8 cellular contexts compared by ENCODE assay signal in the genomic region with DNA sequence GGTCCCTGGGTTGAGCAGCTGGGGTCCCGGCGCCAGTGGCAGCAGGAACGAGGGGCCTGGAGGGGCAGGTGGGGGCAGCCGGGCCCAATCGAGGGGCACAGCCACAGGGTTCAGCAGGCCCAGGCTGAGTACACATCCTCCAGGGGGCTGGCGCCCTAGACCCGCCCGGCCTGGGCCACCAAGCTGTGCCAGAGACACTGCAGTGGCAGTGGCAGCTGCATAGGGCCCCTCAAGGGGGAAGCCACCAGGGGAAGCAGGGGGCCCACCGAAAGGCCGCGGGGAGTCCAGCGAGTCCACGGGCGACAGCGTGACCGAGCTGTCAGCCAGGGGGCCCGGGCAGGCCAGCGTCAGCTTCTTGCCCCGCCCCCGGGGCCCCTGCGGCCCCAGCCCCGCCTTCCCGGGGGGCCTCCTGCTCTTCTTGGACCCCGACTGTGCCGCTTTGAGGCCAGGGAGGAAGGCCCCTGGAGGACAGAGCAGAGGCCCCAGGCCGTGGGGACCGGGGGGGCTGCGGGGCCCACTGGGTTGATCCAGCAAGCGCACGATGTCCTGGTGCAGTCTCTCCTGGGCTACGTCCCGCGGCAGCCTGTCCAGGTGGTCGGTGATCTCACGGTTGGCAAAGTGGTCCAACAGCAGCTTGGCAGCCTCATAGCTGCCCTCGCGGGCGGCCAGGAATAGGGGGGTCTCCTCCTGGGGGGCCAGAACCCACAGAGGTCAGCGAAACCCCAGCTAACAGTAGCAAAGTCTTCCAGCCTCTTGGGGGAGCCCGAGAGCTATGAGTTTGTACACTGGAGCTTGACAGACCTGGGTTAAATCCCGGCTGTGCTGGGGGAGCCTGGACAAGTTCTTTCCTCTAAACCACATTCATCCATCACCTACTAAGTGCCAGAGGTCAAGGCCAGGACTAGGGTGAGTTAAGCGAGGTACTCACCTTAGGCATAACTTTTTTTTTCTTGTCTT. TPM values are rescaled to one million over a fixed set of nuclear protein-coding genes. Genes with fewer than 3 reads are reported as not detected.
DNase-seq lines count a peak whose midpoint lies in the region; ATAC-seq, FAIRE-seq and TF ChIP-seq lines count a peak whose summit lies in the region.

No MANE protein-coding gene starts in this region.

- FAIRE-seq in D721Med (lab: Jason Lieb, UNC): no peak

- POLR2A ChIA-PET in HEK293 (lab: Yijun Ruan, JAX): no interaction called here

- no peak for ATAC-seq in HG03095 (IDR thresholded peaks at IDR 0.05; ENCODE audit: unreplicated experiment)
- no peak for ATAC-seq in HG03442 (IDR thresholded peaks at IDR 0.05; ENCODE audit: unreplicated experiment)
- ATAC-seq in GM21360 (IDR thresholded peaks at IDR 0.05; ENCODE audit: unreplicated experiment): no peak
- ATAC-seq in GM18870 (IDR thresholded peaks at IDR 0.05; ENCODE audit: unreplicated experiment): no peak

- peak; percentile 52 for TF ChIP-seq CTCF in D721Med (IDR thresholded peaks at IDR 0.05; ENCODE audit: insufficient read depth, missing control alignments)
- TF ChIP-seq CTCF in HEK293 (tag by site-specific recombination; IDR thresholded peaks at IDR 0.05): no peak

- H3K4me1 ChIP-seq in HEK293 (ENCODE audit: control insufficient read depth, insufficient read depth, low read length): no peaks in the 10 kb centered on the region

- no peak overlapping the region for H3K27ac ChIP-seq in HEK293 (ENCODE audit: extremely low read depth, low read depth, low read length)

- no peak for DNase-seq in D721Med (ENCODE audit: insufficient read length, low spot score)
- peak; percentile 54 for DNase-seq in RPMI7951 (ENCODE audit: low read depth)
- peak; percentile 33 for DNase-seq in iris pigment epithelial cell (ENCODE audit: low read depth)

- CTCF ChIA-PET in HEK293 (lab: Yijun Ruan, JAX): interaction anchor here (0.6 to 1.4 kb wide), 9 partner anchors 9 to 444 kb away, joined by 3 to 7 read pairs (median 3); no protein-coding TSS in a partner anchor

- H3K36me3 ChIP-seq in HEK293 (ENCODE audit: control insufficient read depth in 2 of 2, insufficient read depth in 1 of 2, low read length in 2 of 2): peaks cover 14 to 40% of the 10 kb centered on the region in 2 experiments; a peak in 2 of 3 replicates

- H3K4me3 ChIP-seq in HEK293 (ENCODE audit: low read depth, low read length): no peak overlapping the region

- H3K9me3 ChIP-seq in HEK293 (ENCODE audit: control insufficient read depth, insufficient read depth, low read depth, low read length): no peaks in the 10 kb centered on the region

TF ChIP-seq in HEK293, 187 proteins besides CTCF, POLR2A, EP300 and RAD21:
- TF ChIP-seq ZNF747 (tag by site-specific recombination; IDR thresholded peaks at IDR 0.05): no peak
- TF ChIP-seq ZNF391 (tag by site-specific recombination; IDR thresholded peaks at IDR 0.05; ENCODE audit: borderline replicate concordance, low read depth): no peak
- TF ChIP-seq ZSCAN30 (tag by site-specific recombination; IDR thresholded peaks at IDR 0.05): no peak
- TF ChIP-seq, protein P1, sequence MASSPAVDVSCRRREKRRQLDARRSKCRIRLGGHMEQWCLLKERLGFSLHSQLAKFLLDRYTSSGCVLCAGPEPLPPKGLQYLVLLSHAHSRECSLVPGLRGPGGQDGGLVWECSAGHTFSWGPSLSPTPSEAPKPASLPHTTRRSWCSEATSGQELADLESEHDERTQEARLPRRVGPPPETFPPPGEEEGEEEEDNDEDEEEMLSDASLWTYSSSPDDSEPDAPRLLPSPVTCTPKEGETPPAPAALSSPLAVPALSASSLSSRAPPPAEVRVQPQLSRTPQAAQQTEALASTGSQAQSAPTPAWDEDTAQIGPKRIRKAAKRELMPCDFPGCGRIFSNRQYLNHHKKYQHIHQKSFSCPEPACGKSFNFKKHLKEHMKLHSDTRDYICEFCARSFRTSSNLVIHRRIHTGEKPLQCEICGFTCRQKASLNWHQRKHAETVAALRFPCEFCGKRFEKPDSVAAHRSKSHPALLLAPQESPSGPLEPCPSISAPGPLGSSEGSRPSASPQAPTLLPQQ (tag by site-specific recombination; IDR thresholded peaks at IDR 0.05): 0 out of 2 replicates have a peak, but pooled peaks have one; percentile 29
- no peak for TF ChIP-seq ZNF585B (tag by site-specific recombination; IDR thresholded peaks at IDR 0.05)
- TF ChIP-seq ZNF791 (tag by site-specific recombination; IDR thresholded peaks at IDR 0.05): no peak
- no peak for TF ChIP-seq ZNF211 (tag by site-specific recombination; IDR thresholded peaks at IDR 0.05; ENCODE audit: low read depth)
- peak; percentile 24; the same call in 1 of the 2 replicates for TF ChIP-seq ZNF654 (tag by site-specific recombination; IDR thresholded peaks at IDR 0.05; ENCODE audit: low read depth)
- no peak for TF ChIP-seq ZFHX2 (tag by site-specific recombination; conservative IDR thresholded peaks at IDR 0.05)
- no peak for TF ChIP-seq FEZF1 (tag by site-specific recombination; IDR thresholded peaks at IDR 0.05)
- TF ChIP-seq SP2 (tag by site-specific recombination; IDR thresholded peaks at IDR 0.05): no peak

RNA-seq across cellular contexts. Expression of gene NOTCH3, which starts 39.5 kb away (rescaled TPM):
- total RNA-seq in RPMI7951 (2014; rRNA removed; shearing (Covaris generic)): 0.60 and 0.68 TPM in 2 replicates

RNA-seq across cellular contexts. Expression of gene SYDE1, which starts 54.1 kb away (rescaled TPM):
- 15.0 and 23.3 TPM in 2 replicates for total RNA-seq in RPMI7951 (2014; rRNA removed; shearing (Covaris generic))
